In the genomic region with DNA sequence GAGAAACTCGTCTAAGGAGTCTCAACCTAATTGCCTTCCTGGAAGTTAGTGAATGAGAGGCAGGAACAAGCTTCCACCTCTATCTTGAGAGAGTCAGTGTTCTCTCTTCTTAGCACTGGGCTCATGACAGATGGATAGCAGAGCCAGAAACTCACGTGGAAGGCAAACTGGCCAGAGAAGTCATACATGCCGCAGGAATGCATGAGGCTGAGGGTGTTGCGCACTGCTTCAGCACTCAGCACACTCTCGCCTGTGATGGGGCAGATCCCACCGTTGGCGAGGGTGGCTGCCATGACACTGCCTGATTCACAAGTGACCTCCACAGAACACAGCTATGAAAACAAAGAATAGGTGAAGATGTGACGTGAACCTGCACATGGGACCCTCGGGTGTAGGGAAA, we compare ENCODE assay signal across 26 cellular contexts. TPM values are rescaled to one million over a fixed set of nuclear protein-coding genes. Genes with fewer than 3 reads are reported as not detected.
"Had no signal": no experiment of that assay in that cellular context is flagged by ENCODE, and none has a peak within 500 bp of the region (broad histone marks: within the 10 kb centered on the region; RNA-seq: fewer than 3 reads in every experiment).

No MANE protein-coding gene starts in this region.

- H3K27ac ChIP-seq: dorsolateral prefrontal cortex, gastrocnemius medialis, neutrophil, psoas muscle, suprapubic skin, thyroid gland, uterus had no signal

- H3K27ac Mint-ChIP-seq: nephron progenitor cell, type B pancreatic cell had no signal

- H3K9me3 Mint-ChIP-seq: immature natural killer cell; naive thymus-derived CD4-positive, alpha-beta T cell; nephron progenitor cell; type B pancreatic cell had no signal

- H3K9me3 ChIP-seq: gastrocnemius medialis, neutrophil, psoas muscle, suprapubic skin, thyroid gland, uterus had no signal

- H3K36me3 ChIP-seq: neutrophil, thyroid gland, uterus had no signal

- H3K27me3 Mint-ChIP-seq: naive thymus-derived CD4-positive, alpha-beta T cell; type B pancreatic cell had no signal

- H3K27me3 ChIP-seq: dorsolateral prefrontal cortex, gastrocnemius medialis, neutrophil, suprapubic skin, thyroid gland, uterus had no signal

- ATAC-seq: esophagus mucosa; gastrocnemius medialis; naive thymus-derived CD4-positive, alpha-beta T cell; psoas muscle; stimulated activated naive CD8-positive, alpha-beta T cell treated with anti-CD3 and anti-CD28 coated beads, Interleukin-15, Interleukin-2, amounts not matched to agents 100 U/mL and 50 U/mL, for 24 hours had no signal

- H3K4me1 ChIP-seq: uterus had no signal

- H3K4me3 ChIP-seq: dorsolateral prefrontal cortex, gastrocnemius medialis, psoas muscle, suprapubic skin, thyroid gland, uterus had no signal

- DNase-seq: cortex of kidney; dorsolateral prefrontal cortex; effector memory CD4-positive, alpha-beta T cell; gastrocnemius medialis; immature natural killer cell; mammary epithelial cell; naive thymus-derived CD4-positive, alpha-beta T cell; nephron progenitor cell; psoas muscle; retina; small intestine; stimulated activated CD4-positive, alpha-beta T cell treated with anti-CD3 and anti-CD28 coated beads, Interleukin-2, amount 100 ng/mL, for 48 hours; stimulated activated naive CD8-positive, alpha-beta T cell treated with anti-CD3 and anti-CD28 coated beads, Interleukin-15, Interleukin-2, amounts not matched to agents 100 U/mL and 50 U/mL, for 24 hours; thyroid gland had no signal

- FAIRE-seq: endometrium, keratinocyte, small intestine had no signal

- H3K4me3 Mint-ChIP-seq: immature natural killer cell; naive thymus-derived CD4-positive, alpha-beta T cell; nephron progenitor cell; type B pancreatic cell had no signal

RNA-seq across cellular contexts. Expression of a gene that starts 13.6 kb away (rescaled TPM):
- total RNA-seq: mesenteric fat pad had no signal

RNA-seq across cellular contexts. Expression of a gene that starts 19.9 kb away (rescaled TPM):
- total RNA-seq: esophagus mucosa; fibroblast of villous mesenchyme; gastrocnemius medialis; lower leg skin; mesenteric fat pad; mononuclear cell; naive thymus-derived CD4-positive, alpha-beta T cell; osteoblast; psoas muscle; suprapubic skin; thyroid gland; uterus had no signal
- polyA plus RNA-seq: keratinocyte; naive thymus-derived CD4-positive, alpha-beta T cell had no signal
